ENCODE assay signal across 9 cellular contexts in genomic region chr3:188752850-188753249, GRCh38.
DNase-seq lines count a peak whose midpoint lies in the region; ATAC-seq lines count a peak whose summit lies in the region.
"Had no signal": no experiment of that assay in that cellular context is flagged by ENCODE, and none has a peak within 500 bp of the region (broad histone marks: within the 10 kb centered on the region; RNA-seq: fewer than 3 reads in every experiment).

No MANE protein-coding gene starts in this region.

- no peak overlapping the region for H3K4me3 Mint-ChIP-seq in activated naive CD8-positive, alpha-beta T cell treated with anti-CD3 and anti-CD28 coated beads, Interleukin-2, amount 50 U/mL, for 24 hours
- H3K4me3 Mint-ChIP-seq: GM23338 had no signal

- ATAC-seq in GM18873 (IDR thresholded peaks at IDR 0.05; ENCODE audit: low FRiP score, unreplicated experiment) = peak; percentile 23
- peak; percentile 39 for ATAC-seq in GM21529 (IDR thresholded peaks at IDR 0.05; ENCODE audit: unreplicated experiment)
- peak; percentile 20 for ATAC-seq in HG03103 (IDR thresholded peaks at IDR 0.05; ENCODE audit: low read depth, unreplicated experiment)
- ATAC-seq in activated naive CD8-positive, alpha-beta T cell treated with anti-CD3 and anti-CD28 coated beads, Interleukin-2, amount 50 U/mL, for 24 hours = peak; percentile 5
- ATAC-seq in GM18498 (IDR thresholded peaks at IDR 0.05; ENCODE audit: unreplicated experiment) = no peak
- ATAC-seq: GM23338 had no signal

- H3K36me3 Mint-ChIP-seq in activated naive CD8-positive, alpha-beta T cell treated with anti-CD3 and anti-CD28 coated beads, Interleukin-2, amount 50 U/mL, for 24 hours (ENCODE audit: low read depth) = peaks cover 2% of the 10 kb centered on the region

- peaks cover 24% of the 10 kb centered on the region for H3K4me1 Mint-ChIP-seq in activated naive CD8-positive, alpha-beta T cell treated with anti-CD3 and anti-CD28 coated beads, Interleukin-2, amount 50 U/mL, for 24 hours
- H3K4me1 Mint-ChIP-seq: GM23338 had no signal

- H3K27me3 Mint-ChIP-seq in activated naive CD8-positive, alpha-beta T cell treated with anti-CD3 and anti-CD28 coated beads, Interleukin-2, amount 50 U/mL, for 24 hours = no peaks in the 10 kb centered on the region

- DNase-seq in activated naive CD8-positive, alpha-beta T cell treated with anti-CD3 and anti-CD28 coated beads, Interleukin-2, amount 50 U/mL, for 24 hours = no peak
- no peak for DNase-seq in NOMO-1 (lab: John Stamatoyannopoulos, UW; ENCODE audit: unreplicated experiment in 2 of 2)
- DNase-seq in HUDEP-2 (lab: John Stamatoyannopoulos, UW; ENCODE audit: unreplicated experiment in 76 of 76) = no peak
- DNase-seq: uterus had no signal

- H3K9me3 Mint-ChIP-seq in activated naive CD8-positive, alpha-beta T cell treated with anti-CD3 and anti-CD28 coated beads, Interleukin-2, amount 50 U/mL, for 24 hours = no peaks in the 10 kb centered on the region
- H3K9me3 Mint-ChIP-seq: GM23338 had no signal

- H3K27ac Mint-ChIP-seq in activated naive CD8-positive, alpha-beta T cell treated with anti-CD3 and anti-CD28 coated beads, Interleukin-2, amount 50 U/mL, for 24 hours = peak overlapping the region; percentile 8
- H3K27ac Mint-ChIP-seq: GM23338 had no signal
